Comparison of ENCODE assay signal across 27 cellular contexts in genomic region chr10:132687181-132687892, GRCh38.
DNase-seq lines count a peak whose midpoint lies in the region; ATAC-seq, FAIRE-seq and TF ChIP-seq lines count a peak whose summit lies in the region.
"Had no signal": no experiment of that assay in that cellular context is flagged by ENCODE, and none has a peak within 500 bp of the region (broad histone marks: within the 10 kb centered on the region; RNA-seq: fewer than 3 reads in every experiment).

No MANE protein-coding gene starts in this region.

- CTCF ChIA-PET in IMR-90 (lab: Yijun Ruan, JAX), result no interaction called here

- TF ChIP-seq CTCF in IMR-90 (conservative IDR thresholded peaks at IDR 0.05; ENCODE audit: low read depth, low read length) (no peak), chondrocyte (IDR thresholded peaks at IDR 0.05) (no peak), kidney (IDR thresholded peaks at IDR 0.05; ENCODE audit: borderline replicate concordance, extremely low read depth, insufficient read depth) (no peak), psoas muscle (IDR thresholded peaks at IDR 0.05) (no peak)

- H3K4me1 ChIP-seq in IMR-90 (ENCODE audit: control insufficient read depth, insufficient read depth, low read length) (peaks cover 16% of the 10 kb centered on the region), kidney (ENCODE audit: control insufficient read depth in 1 of 2, insufficient read depth in 1 of 2, low read depth in 1 of 2, low read length in 2 of 2) (peaks cover 0 to 4% of the 10 kb centered on the region in 2 donors), psoas muscle (no peaks in the 10 kb centered on the region), small intestine (ENCODE audit: control insufficient read depth in 2 of 2, insufficient read depth in 1 of 2, low read depth in 1 of 2, low read length in 1 of 2) (no peaks in the 10 kb centered on the region)
- H3K4me1 ChIP-seq: breast epithelium had no signal

- WGBS in IMR-90 (ENCODE audit: extremely low coverage in 2 of 2, insufficient read length in 1 of 2), 2 experiments, result 93% methylated on average over 5 of the region's 21 CpGs; no CpG with 5 or more reads in 1 of the 2 experiments
- WGBS in psoas muscle, 3 donors, result 93 to 95% (median 93%) methylated on average over 21 of the region's 21 CpGs
- 93 to 96% (median 95%) methylated on average over 21 of the region's 21 CpGs for WGBS in small intestine, 3 donors

- no peak overlapping the region for H4K91ac ChIP-seq in IMR-90 (ENCODE audit: insufficient read depth, low read depth, low read length)

- H2BK20ac ChIP-seq in IMR-90 (ENCODE audit: low read depth, low read length), result no peak overlapping the region

- no peak overlapping the region for H3K23ac ChIP-seq in IMR-90 (ENCODE audit: low read depth, low read length)

- H2AK5ac ChIP-seq in IMR-90 (ENCODE audit: low read depth, low read length), result 0 out of 2 replicates have a peak overlapping the region, but pooled peaks have one; percentile 29

- in situ Hi-C loops in IMR-90 (cut with MboI; ENCODE audit: low sequenced_read_pairs), result no loop called here

- no peak overlapping the region for H2BK5ac ChIP-seq in IMR-90 (ENCODE audit: low read depth, low read length, poor library complexity, severe bottlenecking)

- intact Hi-C loops in IMR-90 (cut with micrococcal nuclease) (no loop called here), kidney (cut with DNase I) (no loop called here), psoas muscle (cut with DNase I) (no loop called here)

- peaks cover 2% of the 10 kb centered on the region for H3K9me3 Mint-ChIP-seq in chondrocyte (ENCODE audit: low read depth)

- TF ChIP-seq POLR2A in IMR-90 (IDR thresholded peaks at IDR 0.05; ENCODE audit: low read depth, low read length), result no peak

- H3K4me1 Mint-ChIP-seq in chondrocyte (ENCODE audit: low read depth), result peaks cover 19% of the 10 kb centered on the region

- no peak overlapping the region for H3K27ac ChIP-seq in IMR-90 (ENCODE audit: insufficient read depth, low read length)
- H3K27ac ChIP-seq in kidney (ENCODE audit: low read depth in 2 of 2, low read length in 2 of 2), result no peak overlapping the region
- no peak overlapping the region for H3K27ac ChIP-seq in psoas muscle
- no peak overlapping the region for H3K27ac ChIP-seq in small intestine (ENCODE audit: low read depth in 1 of 2, low read length in 1 of 2)
- H3K27ac ChIP-seq: adrenal gland, breast epithelium, GM23248, heart left ventricle, neutrophil, RWPE1 had no signal

- no peak overlapping the region for H3K4me3 ChIP-seq in IMR-90 (ENCODE audit: insufficient read depth, low read depth, low read length)
- no peak overlapping the region for H3K4me3 ChIP-seq in kidney (ENCODE audit: low read length in 2 of 2)
- H3K4me3 ChIP-seq in psoas muscle, result no peak overlapping the region
- no peak overlapping the region for H3K4me3 ChIP-seq in small intestine (ENCODE audit: low read depth in 1 of 2, low read length in 2 of 2)
- H3K4me3 ChIP-seq: adrenal gland, breast epithelium, GM23248, heart left ventricle, MG63 had no signal

- no peak for FAIRE-seq in kidney (lab: Jason Lieb, UNC)
- no peak for FAIRE-seq in small intestine (lab: Jason Lieb, UNC)
- FAIRE-seq: D721Med, endothelial cell of umbilical vein had no signal

- peaks cover 18% of the 10 kb centered on the region; the same call in 1 of the 2 replicates for H4K20me1 ChIP-seq in IMR-90 (ENCODE audit: insufficient read depth, low read length)

- no peaks in the 10 kb centered on the region for H3K27me3 Mint-ChIP-seq in chondrocyte (ENCODE audit: low read depth)
- H3K27me3 Mint-ChIP-seq: activated CD4-positive, alpha-beta memory T cell treated with anti-CD3 and anti-CD28 coated beads for 36 hours; dendritic cell treated with granulocyte-macrophage colony-stimulating factor and Interleukin-4, amounts not matched to agents 40 ng/mL and 50 ng/mL, for 4 days had no signal

- no peak overlapping the region for H3K4me3 Mint-ChIP-seq in chondrocyte (ENCODE audit: unreplicated experiment)
- H3K4me3 Mint-ChIP-seq: activated CD4-positive, alpha-beta memory T cell treated with anti-CD3 and anti-CD28 coated beads for 36 hours; dendritic cell treated with granulocyte-macrophage colony-stimulating factor and Interleukin-4, amounts not matched to agents 40 ng/mL and 50 ng/mL, for 4 days had no signal

- no peak overlapping the region for H3K9ac ChIP-seq in IMR-90 (ENCODE audit: low read depth, low read length)
- H3K9ac ChIP-seq in kidney (ENCODE audit: low read length in 2 of 2), result no peak overlapping the region
- H3K9ac ChIP-seq: GM23248 had no signal

- no peak overlapping the region for H3K4ac ChIP-seq in IMR-90 (ENCODE audit: low read depth, low read length)

- no peak overlapping the region for H2BK120ac ChIP-seq in IMR-90 (ENCODE audit: low read depth, low read length)

- no peak overlapping the region for H4K8ac ChIP-seq in IMR-90 (ENCODE audit: low read depth in 2 of 2, low read length in 2 of 2)

- dilution Hi-C loops in IMR-90 (cut with HindIII; ENCODE audit: low sequenced_read_pairs, unreplicated experiment), result no loop called here

- no peak overlapping the region for H2AFZ ChIP-seq in IMR-90 (replicated peaks; ENCODE audit: low read length, poor library complexity)
- H2AFZ ChIP-seq: GM23248 had no signal

- H3K18ac ChIP-seq in IMR-90 (ENCODE audit: low read depth, low read length), result no peak overlapping the region

- H3K79me1 ChIP-seq in IMR-90 (ENCODE audit: low read depth in 1 of 2, low read length in 2 of 2), result peaks cover 28 to 55% of the 10 kb centered on the region in 2 experiments

- no peak overlapping the region for H2BK15ac ChIP-seq in IMR-90 (ENCODE audit: low read depth, low read length)

- no TSS peak for BruUV-seq in IMR-90 (replicated peaks; lab: Mats Ljungman, UMichigan)

- H2AK9ac ChIP-seq in IMR-90 (replicated peaks; ENCODE audit: low read depth, low read length, poor library complexity), result no peak overlapping the region

- H3K4me2 ChIP-seq in IMR-90 (ENCODE audit: low read depth, low read length), result no peak overlapping the region

- H3K14ac ChIP-seq in IMR-90 (replicated peaks; ENCODE audit: low read depth, low read length), result no peak overlapping the region

- TF ChIP-seq RAD21 in IMR-90 (IDR thresholded peaks at IDR 0.05; ENCODE audit: low read length), result no peak

- DNase-seq in IMR-90 (no peak), chondrocyte (ENCODE audit: low spot score) (peak; percentile 84), kidney (peak; percentile 55), psoas muscle (peak; percentile 6 to 32), UCSD-AML1 (lab: John Stamatoyannopoulos, UW; ENCODE audit: unreplicated experiment) (no peak), ureter (ENCODE audit: low spot score) (no peak), small intestine (no peak)
- DNase-seq: activated CD4-positive, alpha-beta memory T cell treated with anti-CD3 and anti-CD28 coated beads for 36 hours; activated CD4-positive, CD25-positive, alpha-beta regulatory T cell; activated gamma-delta T cell treated with Interleukin-2 at 50 U/mL for 16 hours; EL; GM23248; MG63; NCI-H1436 treated with DMSO at 0.1 percent for 48 hours; NCI-H526; retina; stimulated activated CD4-positive, alpha-beta T cell treated with anti-CD3 and anti-CD28 coated beads, Interleukin-15, amount 100 ng/mL, for 24 hours; T-helper 9 cell had no signal

- H3K9me1 ChIP-seq in IMR-90 (ENCODE audit: insufficient read depth, low read length), result peaks cover 22% of the 10 kb centered on the region

- H3K36me3 ChIP-seq in IMR-90 (ENCODE audit: control insufficient read depth, insufficient read depth, low read length), result peaks cover 6% of the 10 kb centered on the region
- H3K36me3 ChIP-seq in kidney (ENCODE audit: control insufficient read depth in 1 of 2, insufficient read depth in 2 of 2, low read length in 2 of 2), result peaks cover 0 to 8% of the 10 kb centered on the region in 2 donors
- H3K36me3 ChIP-seq in psoas muscle (ENCODE audit: insufficient read depth in 1 of 2, low read depth in 1 of 2), result peaks cover 0 to 4% of the 10 kb centered on the region in 2 donors
- no peaks in the 10 kb centered on the region for H3K36me3 ChIP-seq in small intestine (ENCODE audit: control insufficient read depth in 2 of 2, insufficient read depth in 2 of 2, low read length in 2 of 2)
- H3K36me3 ChIP-seq: breast epithelium, MG63 had no signal

- no peak overlapping the region for H4K5ac ChIP-seq in IMR-90 (ENCODE audit: low read depth, low read length)

- no peak for ATAC-seq in IMR-90 (ENCODE audit: low read depth)
- no peak for ATAC-seq in psoas muscle
- no peak for ATAC-seq in GM19328 (IDR thresholded peaks at IDR 0.05; ENCODE audit: unreplicated experiment)
- ATAC-seq: heart left ventricle had no signal

- H3K56ac ChIP-seq in IMR-90 (ENCODE audit: extremely low read depth, insufficient read depth, low read length), result no peak overlapping the region

- no peaks in the 10 kb centered on the region for H3K9me3 ChIP-seq in IMR-90 (ENCODE audit: control insufficient read depth, insufficient read depth, low read length)
- no peaks in the 10 kb centered on the region for H3K9me3 ChIP-seq in kidney (ENCODE audit: control insufficient read depth in 1 of 2, low read length in 2 of 2)
- no peaks in the 10 kb centered on the region for H3K9me3 ChIP-seq in psoas muscle
- H3K9me3 ChIP-seq in small intestine (ENCODE audit: control insufficient read depth, low read depth), result no peaks in the 10 kb centered on the region
- H3K9me3 ChIP-seq: adrenal gland, breast epithelium, heart left ventricle, MG63 had no signal

- H3K27me3 ChIP-seq in IMR-90 (ENCODE audit: control insufficient read depth, insufficient read depth, low read length), result no peaks in the 10 kb centered on the region
- no peaks in the 10 kb centered on the region for H3K27me3 ChIP-seq in psoas muscle (ENCODE audit: insufficient read depth in 3 of 3, low read length in 2 of 3)
- H3K27me3 ChIP-seq in small intestine (ENCODE audit: control insufficient read depth in 2 of 2, insufficient read depth in 2 of 2, low read length in 2 of 2), result no peaks in the 10 kb centered on the region
- H3K27me3 ChIP-seq: adrenal gland, breast epithelium, heart left ventricle, MG63, neutrophil had no signal

- H3K27ac Mint-ChIP-seq in chondrocyte (ENCODE audit: unreplicated experiment), result no peak overlapping the region
- H3K27ac Mint-ChIP-seq: activated CD4-positive, alpha-beta memory T cell treated with anti-CD3 and anti-CD28 coated beads for 36 hours; dendritic cell treated with granulocyte-macrophage colony-stimulating factor and Interleukin-4, amounts not matched to agents 40 ng/mL and 50 ng/mL, for 4 days had no signal

- POLR2A ChIA-PET in IMR-90 (lab: Charles Lee; ENCODE audit: unreplicated experiment), result no interaction called here

- H3K36me3 Mint-ChIP-seq in chondrocyte (ENCODE audit: low read depth), result peaks cover 9% of the 10 kb centered on the region

TF ChIP-seq in IMR-90, 13 proteins besides CTCF, POLR2A, EP300 and RAD21 (continues in another document):
- TF ChIP-seq USF2 (IDR thresholded peaks at IDR 0.05; ENCODE audit: low read depth, low read length), result no peak
- no peak for TF ChIP-seq RCOR1 (IDR thresholded peaks at IDR 0.05; ENCODE audit: insufficient replicate concordance, low read length)

Comparison
In these comparisons a context has a peak if more than half of its experiments do, and no peak if none do; other contexts are left out.
1. DNase-seq: peak in chondrocyte (single experiment), kidney (single experiment) and psoas muscle (2 of 2); none in IMR-90 (single experiment), UCSD-AML1 (single experiment), ureter (single experiment) and small intestine (single experiment).